In genomic region chr3:47863391-47864128, GRCh38 we compare ENCODE assay signal across 22 cellular contexts.
DNase-seq lines count a peak whose midpoint lies in the region; ATAC-seq and TF ChIP-seq lines count a peak whose summit lies in the region.
"Had no signal": no experiment of that assay in that cellular context is flagged by ENCODE, and none has a peak within 500 bp of the region (broad histone marks: within the 10 kb centered on the region; RNA-seq: fewer than 3 reads in every experiment).

No MANE protein-coding gene starts in this region.

- H3K27me3 Mint-ChIP-seq in stimulated activated naive CD8-positive, alpha-beta T cell treated with anti-CD3 and anti-CD28 coated beads, Interleukin-15, amount 100 ng/mL, for 72 hours, result no peaks in the 10 kb centered on the region
- H3K27me3 Mint-ChIP-seq in endodermal cell (ENCODE audit: insufficient read depth), result no peaks in the 10 kb centered on the region
- H3K27me3 Mint-ChIP-seq: CD4-positive, CD25-positive, alpha-beta regulatory T cell had no signal

- H3K9ac ChIP-seq in endodermal cell (ENCODE audit: extremely low read depth, low read length, poor library complexity, severe bottlenecking), result no peak overlapping the region
- H3K9ac ChIP-seq: BLaER1, GM23248 had no signal

- no peak for ATAC-seq in stimulated activated naive CD8-positive, alpha-beta T cell treated with anti-CD3 and anti-CD28 coated beads, Interleukin-15, amount 100 ng/mL, for 72 hours
- no peak for ATAC-seq in stimulated activated naive CD8-positive, alpha-beta T cell treated with anti-CD3 and anti-CD28 coated beads, Interleukin-15, Interleukin-2, amounts not matched to agents 100 U/mL and 50 U/mL, for 24 hours
- ATAC-seq in stimulated activated effector memory CD8-positive, alpha-beta T cell treated with anti-CD3 and anti-CD28 coated beads, Interleukin-12 subunit alpha, Interleukin-12 subunit beta, amount 100 ng/mL, for 72 hours, result no peak
- ATAC-seq in GM21576 (IDR thresholded peaks at IDR 0.05; ENCODE audit: unreplicated experiment), result no peak

- H3K27ac Mint-ChIP-seq in stimulated activated naive CD8-positive, alpha-beta T cell treated with anti-CD3 and anti-CD28 coated beads, Interleukin-15, amount 100 ng/mL, for 72 hours, result peak overlapping the region; percentile 43 to 85
- H3K27ac Mint-ChIP-seq in endodermal cell, result peak overlapping the region; percentile 48
- peak overlapping the region; percentile 45 for H3K27ac Mint-ChIP-seq in stimulated activated effector memory CD8-positive, alpha-beta T cell treated with anti-CD3 and anti-CD28 coated beads, Interleukin-12 subunit alpha, Interleukin-12 subunit beta, amount 100 ng/mL, for 72 hours
- H3K27ac Mint-ChIP-seq: CD4-positive, CD25-positive, alpha-beta regulatory T cell; HFFc6 had no signal

- no peaks in the 10 kb centered on the region for H3K4me1 Mint-ChIP-seq in stimulated activated naive CD8-positive, alpha-beta T cell treated with anti-CD3 and anti-CD28 coated beads, Interleukin-15, amount 100 ng/mL, for 72 hours
- peaks cover 10% of the 10 kb centered on the region for H3K4me1 Mint-ChIP-seq in endodermal cell
- H3K4me1 Mint-ChIP-seq in stimulated activated effector memory CD8-positive, alpha-beta T cell treated with anti-CD3 and anti-CD28 coated beads, Interleukin-12 subunit alpha, Interleukin-12 subunit beta, amount 100 ng/mL, for 72 hours, result no peaks in the 10 kb centered on the region
- H3K4me1 Mint-ChIP-seq: CD4-positive, CD25-positive, alpha-beta regulatory T cell had no signal

- H3K9me3 ChIP-seq in endodermal cell (ENCODE audit: control insufficient read depth, low read length), result no peaks in the 10 kb centered on the region
- no peaks in the 10 kb centered on the region for H3K9me3 ChIP-seq in WERI-Rb-1 (ENCODE audit: severe bottlenecking)
- H3K9me3 ChIP-seq: BLaER1, MG63 had no signal

- no peaks in the 10 kb centered on the region for H3K9me3 Mint-ChIP-seq in stimulated activated naive CD8-positive, alpha-beta T cell treated with anti-CD3 and anti-CD28 coated beads, Interleukin-15, amount 100 ng/mL, for 72 hours
- H3K9me3 Mint-ChIP-seq in endodermal cell, result no peaks in the 10 kb centered on the region
- H3K9me3 Mint-ChIP-seq in stimulated activated effector memory CD8-positive, alpha-beta T cell treated with anti-CD3 and anti-CD28 coated beads, Interleukin-12 subunit alpha, Interleukin-12 subunit beta, amount 100 ng/mL, for 72 hours, result no peaks in the 10 kb centered on the region
- H3K9me3 Mint-ChIP-seq: CD4-positive, CD25-positive, alpha-beta regulatory T cell; HFFc6 had no signal

- H3K36me3 ChIP-seq in endodermal cell (ENCODE audit: control insufficient read depth, insufficient read depth, low read length) (peaks cover 81% of the 10 kb centered on the region), WERI-Rb-1 (peaks cover 22% of the 10 kb centered on the region)

- TF ChIP-seq CTCF in endodermal cell (conservative IDR thresholded peaks at IDR 0.05), result no peak
- TF ChIP-seq CTCF in WERI-Rb-1 (IDR thresholded peaks at IDR 0.05; ENCODE audit: low read depth, low read length), result no peak

- H3K27me3 ChIP-seq in endodermal cell (ENCODE audit: control insufficient read depth, insufficient read depth, low read length, poor library complexity, severe bottlenecking) (no peaks in the 10 kb centered on the region), WERI-Rb-1 (ENCODE audit: insufficient read depth, low read depth, severe bottlenecking) (no peaks in the 10 kb centered on the region)
- H3K27me3 ChIP-seq: BLaER1, MG63 had no signal

- H3K27ac ChIP-seq in endodermal cell (ENCODE audit: low read depth, low read length) (no peak overlapping the region), WERI-Rb-1 (no peak overlapping the region)
- H3K27ac ChIP-seq: BLaER1, GM23248 had no signal

- no peak overlapping the region for H3K4me3 Mint-ChIP-seq in stimulated activated naive CD8-positive, alpha-beta T cell treated with anti-CD3 and anti-CD28 coated beads, Interleukin-15, amount 100 ng/mL, for 72 hours
- H3K4me3 Mint-ChIP-seq in endodermal cell, result no peak overlapping the region
- no peak overlapping the region for H3K4me3 Mint-ChIP-seq in stimulated activated effector memory CD8-positive, alpha-beta T cell treated with anti-CD3 and anti-CD28 coated beads, Interleukin-12 subunit alpha, Interleukin-12 subunit beta, amount 100 ng/mL, for 72 hours
- H3K4me3 Mint-ChIP-seq: CD4-positive, CD25-positive, alpha-beta regulatory T cell; HFFc6 had no signal

- H3K36me3 Mint-ChIP-seq in endodermal cell (ENCODE audit: low read depth), result peaks cover 56% of the 10 kb centered on the region
- H3K36me3 Mint-ChIP-seq in stimulated activated effector memory CD8-positive, alpha-beta T cell treated with anti-CD3 and anti-CD28 coated beads, Interleukin-12 subunit alpha, Interleukin-12 subunit beta, amount 100 ng/mL, for 72 hours, result peaks cover 55% of the 10 kb centered on the region

- H3K4me1 ChIP-seq in endodermal cell (ENCODE audit: control insufficient read depth, insufficient read depth, low read length), result no peaks in the 10 kb centered on the region
- H3K4me1 ChIP-seq: BLaER1 had no signal

- H3K4me3 ChIP-seq in endodermal cell (ENCODE audit: low read length) (no peak overlapping the region), WERI-Rb-1 (ENCODE audit: low read depth, low read length) (no peak overlapping the region)
- H3K4me3 ChIP-seq: BLaER1, GM23248, MG63 had no signal

- DNase-seq in stimulated activated naive CD8-positive, alpha-beta T cell treated with anti-CD3 and anti-CD28 coated beads, Interleukin-15, amount 100 ng/mL, for 72 hours, result no peak
- no peak for DNase-seq in stimulated activated naive CD8-positive, alpha-beta T cell treated with anti-CD3 and anti-CD28 coated beads, Interleukin-15, Interleukin-2, amounts not matched to agents 100 U/mL and 50 U/mL, for 24 hours
- DNase-seq in endodermal cell, result no peak
- peak; percentile 57 for DNase-seq in mesenteric fat pad (ENCODE audit: low spot score)
- no peak for DNase-seq in stimulated activated effector memory CD8-positive, alpha-beta T cell treated with anti-CD3 and anti-CD28 coated beads, Interleukin-12 subunit alpha, Interleukin-12 subunit beta, amount 100 ng/mL, for 72 hours (ENCODE audit: low spot score in 2 of 2)
- no peak for DNase-seq in HPDE6-E6E7 (ENCODE audit: extremely low spot score)
- no peak for DNase-seq in WERI-Rb-1
- DNase-seq: CD4-positive, CD25-positive, alpha-beta regulatory T cell; GM23248; H7; HFFc6; KG1; MG63; NCI-H1105 treated with DMSO at 0.1 percent for 48 hours; NCI-H2029 treated with DMSO at 0.1 percent for 48 hours; NCI-H2227 treated with DMSO at 0.1 percent for 48 hours; NCI-H510A; NCI-H69; RPMI8226; SHP77 had no signal

- 92 to 95% methylated on average over 5 to 12 of the region's 12 CpGs for WGBS in endodermal cell (ENCODE audit: insufficient coverage in 1 of 2, insufficient read length in 1 of 2), 2 experiments
